ENCODE assay signal across 1 cellular context in the genomic region with DNA sequence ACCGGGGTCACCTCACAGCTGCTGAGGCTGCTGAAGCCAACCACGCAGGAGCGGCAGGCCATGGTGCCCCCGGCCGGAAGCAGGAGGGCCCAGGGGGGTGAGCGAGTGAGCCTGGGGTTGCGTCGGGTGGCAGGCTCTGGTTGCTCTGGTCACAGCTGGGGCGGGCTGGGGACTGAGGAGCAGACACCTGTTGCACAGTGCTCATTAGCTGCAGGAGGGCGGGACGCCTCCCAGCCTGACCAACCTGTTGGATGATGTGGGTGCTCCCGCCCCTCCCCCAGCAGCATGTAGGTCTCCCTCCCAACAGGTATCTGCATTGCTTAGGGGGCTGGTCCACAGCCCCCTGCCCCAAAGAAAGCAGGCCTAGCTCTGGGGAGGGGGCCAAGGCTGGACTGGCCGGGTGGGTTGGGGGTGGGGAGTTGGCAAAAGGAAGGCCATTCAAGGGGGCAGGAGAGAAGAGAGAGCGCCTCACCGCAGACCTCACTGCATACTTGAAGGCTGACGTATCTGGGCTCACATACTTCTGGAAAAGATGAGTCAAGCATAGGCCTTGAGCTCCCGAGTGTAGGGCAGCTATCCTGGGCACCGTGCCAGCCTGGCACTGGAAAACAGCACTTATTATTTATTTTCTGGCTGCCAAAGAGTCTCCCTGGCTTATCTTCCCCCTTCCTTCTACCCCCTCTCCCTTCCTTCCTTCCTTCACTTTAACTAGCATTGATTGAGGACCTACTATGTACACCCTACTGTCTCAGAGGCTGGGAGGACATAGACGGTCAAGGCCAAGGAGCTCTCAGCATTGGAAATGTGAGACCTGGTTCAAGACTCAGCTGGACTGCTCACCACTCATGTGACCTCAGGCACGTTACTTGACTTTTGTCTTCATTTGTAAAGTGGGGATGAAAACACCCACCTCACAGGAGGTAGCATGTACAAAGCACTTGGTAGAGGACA.
TF ChIP-seq lines count a peak whose summit lies in the region.

Gene KRT80 (minus strand): TSS at position 174 of the 951 bp plus-strand sequence. CDS start 112 bp downstream, at position 62.

TF ChIP-seq in HCT116, 20 proteins besides CTCF, POLR2A, EP300 and RAD21 (continued from another document):
- TF ChIP-seq REST (IDR thresholded peaks at IDR 0.05; ENCODE audit: low read depth) (no peak), JUND (IDR thresholded peaks at IDR 0.05) (no peak), POLR2AphosphoS5 (IDR thresholded peaks at IDR 0.05; ENCODE audit: low read depth, low read length) (peak; percentile 68), TCF7L2 (IDR thresholded peaks at IDR 0.05; ENCODE audit: borderline replicate concordance, extremely low read depth, insufficient read depth, insufficient read length) (peak; percentile 70), ZNF274 (IDR thresholded peaks at IDR 0.05; ENCODE audit: low read depth, low read length) (no peak), EGR1 (IDR thresholded peaks at IDR 0.05; ENCODE audit: low read depth) (no peak), ATF3 (IDR thresholded peaks at IDR 0.05) (no peak)
TF ChIP-seq in HCT116: peak in this region for 3.
